ENCODE assay signal across 8 cellular contexts in genomic region chr3:196537319-196537984, GRCh38. TPM values are rescaled to one million over a fixed set of nuclear protein-coding genes. Genes with fewer than 3 reads are reported as not detected.
DNase-seq lines count a peak whose midpoint lies in the region; ATAC-seq, FAIRE-seq and TF ChIP-seq lines count a peak whose summit lies in the region.

No MANE protein-coding gene starts in this region.

- peak in 1 of 2 experiments; percentile 31 for DNase-seq in Caco-2
- DNase-seq in LNCaP clone FGC (ENCODE audit: low read depth): no peak
- peak; percentile 77 for DNase-seq in activated CD4-positive, alpha-beta memory T cell treated with anti-CD3 and anti-CD28 coated beads for 36 hours
- peak; percentile 58 to 60 (median 59) for DNase-seq in effector memory CD8-positive, alpha-beta T cell
- DNase-seq in omental fat pad (ENCODE audit: low spot score): peak; percentile 69
- peak; percentile 9 for DNase-seq in urothelium cell line (ENCODE audit: low spot score)
- no peak for DNase-seq in NCI-H187 (lab: John Stamatoyannopoulos, UW)

- CTCF ChIA-PET in Caco-2 (lab: Charles Lee): interaction anchor here (0.7 kb wide), 1 partner anchor 8 kb away, joined by 3 read pairs; no protein-coding TSS in a partner anchor
- CTCF ChIA-PET in activated CD4-positive, alpha-beta memory T cell treated with anti-CD3 and anti-CD28 coated beads for 36 hours (lab: Charles Lee): interaction anchor here (0.6 to 5.7 kb wide), 11 partner anchors 9 to 285 kb away, joined by 3 to 31 read pairs (median 4); partner anchors contain the start of genes FBXO45 and WDR53

- peaks cover 3% of the 10 kb centered on the region for H3K9me3 Mint-ChIP-seq in Caco-2 (ENCODE audit: unreplicated experiment)
- no peaks in the 10 kb centered on the region for H3K9me3 Mint-ChIP-seq in activated CD4-positive, alpha-beta memory T cell treated with anti-CD3 and anti-CD28 coated beads for 36 hours
- no peaks in the 10 kb centered on the region for H3K9me3 Mint-ChIP-seq in effector memory CD8-positive, alpha-beta T cell

- no peaks in the 10 kb centered on the region for H3K36me3 ChIP-seq in Caco-2 (ENCODE audit: control insufficient read depth, insufficient read depth, low read length)

- no peak for ATAC-seq in effector memory CD8-positive, alpha-beta T cell (replicated peaks)
- no peak for ATAC-seq in omental fat pad (ENCODE audit: low FRiP score)
- ATAC-seq in GM21360 (IDR thresholded peaks at IDR 0.05; ENCODE audit: unreplicated experiment): no peak

- TF ChIP-seq CTCF in Caco-2 (IDR thresholded peaks at IDR 0.05; ENCODE audit: insufficient read depth in 1 of 2, low read depth in 1 of 2, low read length in 1 of 2, severe bottlenecking in 1 of 2, unreplicated experiment in 1 of 2) (peak; percentile 41 to 68), LNCaP clone FGC (IDR thresholded peaks at IDR 0.05; ENCODE audit: control insufficient read depth, extremely low read depth, insufficient read depth) (peak; percentile 67), omental fat pad (IDR thresholded peaks at IDR 0.05) (peak in 1 of 3 donors; percentile 28)

- H3K4me1 ChIP-seq in Caco-2: no peaks in the 10 kb centered on the region

- H3K27me3 ChIP-seq in Caco-2 (replicated peaks; ENCODE audit: control insufficient read depth, insufficient read depth, low read length): no peaks in the 10 kb centered on the region

- FAIRE-seq in urothelium cell line (lab: Jason Lieb, UNC): no peak

- H3K4me3 ChIP-seq in Caco-2 (ENCODE audit: low read depth, low read length) (no peak overlapping the region), LNCaP clone FGC (ENCODE audit: low read depth, low read length) (no peak overlapping the region)

- POLR2A ChIA-PET in Caco-2 (lab: Charles Lee): no interaction called here
- POLR2A ChIA-PET in activated CD4-positive, alpha-beta memory T cell treated with anti-CD3 and anti-CD28 coated beads for 36 hours (lab: Charles Lee): no interaction called here

- no TSS peak for BruUV-seq in Caco-2 (replicated peaks; lab: Mats Ljungman, UMichigan)

- H3K36me3 Mint-ChIP-seq in Caco-2 (ENCODE audit: insufficient read depth, unreplicated experiment): no peaks in the 10 kb centered on the region
- no peaks in the 10 kb centered on the region for H3K36me3 Mint-ChIP-seq in activated CD4-positive, alpha-beta memory T cell treated with anti-CD3 and anti-CD28 coated beads for 36 hours
- H3K36me3 Mint-ChIP-seq in effector memory CD8-positive, alpha-beta T cell (ENCODE audit: insufficient read depth): no peaks in the 10 kb centered on the region

- no peaks in the 10 kb centered on the region for H3K4me1 Mint-ChIP-seq in Caco-2 (ENCODE audit: low read depth, unreplicated experiment)
- peaks cover 2% of the 10 kb centered on the region for H3K4me1 Mint-ChIP-seq in activated CD4-positive, alpha-beta memory T cell treated with anti-CD3 and anti-CD28 coated beads for 36 hours (ENCODE audit: low read depth)
- peaks cover 0 to 4% of the 10 kb centered on the region in 2 donors for H3K4me1 Mint-ChIP-seq in effector memory CD8-positive, alpha-beta T cell (ENCODE audit: low read depth in 2 of 2)

- H3K9me3 ChIP-seq in Caco-2: no peaks in the 10 kb centered on the region

- no peaks in the 10 kb centered on the region for H3K27me3 Mint-ChIP-seq in Caco-2 (ENCODE audit: insufficient read depth, unreplicated experiment)
- peaks cover 3% of the 10 kb centered on the region for H3K27me3 Mint-ChIP-seq in activated CD4-positive, alpha-beta memory T cell treated with anti-CD3 and anti-CD28 coated beads for 36 hours
- H3K27me3 Mint-ChIP-seq in effector memory CD8-positive, alpha-beta T cell: peaks cover 9 to 14% of the 10 kb centered on the region in 2 donors

- H3K27ac Mint-ChIP-seq in Caco-2 (ENCODE audit: unreplicated experiment): no peak overlapping the region
- H3K27ac Mint-ChIP-seq in activated CD4-positive, alpha-beta memory T cell treated with anti-CD3 and anti-CD28 coated beads for 36 hours: no peak overlapping the region
- no peak overlapping the region for H3K27ac Mint-ChIP-seq in effector memory CD8-positive, alpha-beta T cell

- H3K4me3 Mint-ChIP-seq in Caco-2 (ENCODE audit: unreplicated experiment): no peak overlapping the region
- H3K4me3 Mint-ChIP-seq in activated CD4-positive, alpha-beta memory T cell treated with anti-CD3 and anti-CD28 coated beads for 36 hours: no peak overlapping the region
- no peak overlapping the region for H3K4me3 Mint-ChIP-seq in effector memory CD8-positive, alpha-beta T cell

- intact Hi-C loops in Caco-2 (cut with micrococcal nuclease; ENCODE audit: unreplicated experiment): no loop called here
- intact Hi-C loops in activated CD4-positive, alpha-beta memory T cell treated with anti-CD3 and anti-CD28 coated beads for 36 hours (cut with micrococcal nuclease): loop anchor here (1.0 to 2.0 kb wide), 3 partner anchors 27 to 147 kb away; no protein-coding TSS in a partner anchor

RNA-seq across cellular contexts. Expression of gene SMCO1, which starts 22.3 kb away (rescaled TPM):
- total RNA-seq in Caco-2 (2022) (not detected in 2 replicates), omental fat pad (not detected)
- not detected for total RNA-seq in activated CD4-positive, alpha-beta memory T cell treated with anti-CD3 and anti-CD28 coated beads for 36 hours

RNA-seq across cellular contexts. Expression of gene WDR53, which starts 30.9 kb away (rescaled TPM):
- 12.1 and 17.8 TPM in 2 replicates for total RNA-seq in Caco-2 (2022)
- 10 to 100 TPM; 20.9 to 24.1 TPM for total RNA-seq in activated CD4-positive, alpha-beta memory T cell treated with anti-CD3 and anti-CD28 coated beads for 36 hours
- total RNA-seq in omental fat pad: 1 to 10 TPM; 2.4 to 5.6 (median 3.5) TPM

RNA-seq across cellular contexts. Expression of gene FBXO45, which starts 31.0 kb away (rescaled TPM):
- total RNA-seq in Caco-2 (2022) (14.5 and 15.8 TPM in 2 replicates), omental fat pad (10 to 100 TPM in 1 of 4 donors, 1 to 10 TPM in 3; 7.0 to 11.3 (median 7.1) TPM)
- total RNA-seq in activated CD4-positive, alpha-beta memory T cell treated with anti-CD3 and anti-CD28 coated beads for 36 hours: 10 to 100 TPM; 16.3 to 17.2 TPM

RNA-seq across cellular contexts. Expression of gene RNF168, which starts 33.9 kb away (rescaled TPM):
- total RNA-seq in Caco-2 (2022) (18.5 and 18.9 TPM in 2 replicates), omental fat pad (10 to 100 TPM; 18.5 to 34.5 (median 20.2) TPM)
- 10 to 100 TPM; 26.1 to 27.2 TPM for total RNA-seq in activated CD4-positive, alpha-beta memory T cell treated with anti-CD3 and anti-CD28 coated beads for 36 hours

Comparison
In these comparisons a context has a peak if more than half of its experiments do, and no peak if none do; other contexts are left out.
1. DNase-seq: peak in activated CD4-positive, alpha-beta memory T cell treated with anti-CD3 and anti-CD28 coated beads for 36 hours (single experiment), effector memory CD8-positive, alpha-beta T cell (3 of 3), omental fat pad (single experiment) and urothelium cell line (single experiment); none in LNCaP clone FGC (single experiment) and NCI-H187 (0 of 2).